7 cellular contexts compared by ENCODE assay signal in genomic region chrX:65706041-65706828, GRCh38. TPM values are rescaled to one million over a fixed set of nuclear protein-coding genes. Genes with fewer than 3 reads are reported as not detected.
A peak's percentile ranks its signal among the peaks of the same experiment; 100 is the strongest.
DNase-seq lines count a peak whose midpoint lies in the region; ATAC-seq, FAIRE-seq and TF ChIP-seq lines count a peak whose summit lies in the region.

No MANE protein-coding gene starts in this region.

- FAIRE-seq in GM19239 (lab: Jason Lieb, UNC) = peak; percentile 62

- DNase-seq in GM19239 (ENCODE audit: insufficient read length, low spot score) (no peak), HK-2 (ENCODE audit: unreplicated experiment) (peak; percentile 71), fibroblast of villous mesenchyme (ENCODE audit: low read depth) (peak; percentile 62), SIG-M5 (lab: John Stamatoyannopoulos, UW) (no peak)
- peak; percentile 66 for DNase-seq in activated CD8-positive, alpha-beta memory T cell treated with anti-CD3 and anti-CD28 coated beads, Interleukin-2, amount 50 U/mL, for 48 hours
- DNase-seq in stimulated activated CD4-positive, alpha-beta T cell treated with anti-CD3 and anti-CD28 coated beads, Interleukin-12 subunit alpha, Interleukin-12 subunit beta, amount 100 ng/mL, for 48 hours (ENCODE audit: low read depth in 2 of 3, low spot score in 1 of 3) = peak in 2 of 3 donors; percentile 34 to 40

- no peak for TF ChIP-seq CTCF in fibroblast of villous mesenchyme (IDR thresholded peaks at IDR 0.05; ENCODE audit: insufficient read depth, low read depth, low read length)

- no peak overlapping the region for H3K4me3 ChIP-seq in fibroblast of villous mesenchyme (ENCODE audit: low read depth, low read length)

- no peak for ATAC-seq in HG02970 (IDR thresholded peaks at IDR 0.05; ENCODE audit: low FRiP score, unreplicated experiment)

RNA-seq across cellular contexts. Expression of gene MSN, which starts 38.8 kb away (rescaled TPM):
- total RNA-seq in fibroblast of villous mesenchyme = 305 and 309 TPM in 2 replicates

Comparison
In these comparisons a context has a peak if more than half of its experiments do, and no peak if none do; other contexts are left out.
1. DNase-seq: peak in HK-2 (single experiment), activated CD8-positive, alpha-beta memory T cell treated with anti-CD3 and anti-CD28 coated beads, Interleukin-2, amount 50 U/mL, for 48 hours (single experiment), fibroblast of villous mesenchyme (single experiment) and stimulated activated CD4-positive, alpha-beta T cell treated with anti-CD3 and anti-CD28 coated beads, Interleukin-12 subunit alpha, Interleukin-12 subunit beta, amount 100 ng/mL, for 48 hours (2 of 3); none in GM19239 (single experiment) and SIG-M5 (single experiment).